ENCODE assay signal across 8 cellular contexts in genomic region chr11:36507824-36508489, GRCh38. TPM values are rescaled to one million over a fixed set of nuclear protein-coding genes. Genes with fewer than 3 reads are reported as not detected.
DNase-seq lines count a peak whose midpoint lies in the region; ATAC-seq and TF ChIP-seq lines count a peak whose summit lies in the region.

No MANE protein-coding gene starts in this region.

- H3K9me3 ChIP-seq in thoracic aorta: no peaks in the 10 kb centered on the region

- no peak for ATAC-seq in activated T-helper 17 cell treated with anti-CD3 and anti-CD28 coated beads, Interleukin-2, amount 50 U/mL, for 72 hours (replicated peaks)
- ATAC-seq in thoracic aorta (ENCODE audit: insufficient number of reproducible peaks, low FRiP score, low read depth): no peak

- H3K4me1 Mint-ChIP-seq in activated naive CD4-positive, alpha-beta T cell treated with anti-CD3 and anti-CD28 coated beads for 36 hours (ENCODE audit: low read depth): peaks cover 32% of the 10 kb centered on the region
- H3K4me1 Mint-ChIP-seq in activated T-helper 17 cell treated with anti-CD3 and anti-CD28 coated beads, Interleukin-2, amount 50 U/mL, for 72 hours: peaks cover 24% of the 10 kb centered on the region
- H3K4me1 Mint-ChIP-seq in immature natural killer cell: peaks cover 40 to 59% of the 10 kb centered on the region in 2 donors

- CTCF ChIA-PET in activated naive CD4-positive, alpha-beta T cell treated with anti-CD3 and anti-CD28 coated beads for 36 hours (lab: Charles Lee): interaction anchor here (0.6 to 3.2 kb wide), 4 partner anchors 7 to 239 kb away, joined by 3 to 17 read pairs (median 6); no protein-coding TSS in a partner anchor
- CTCF ChIA-PET in RWPE1 (lab: Yijun Ruan, JAX): interaction anchor here (0.7 kb wide), 1 partner anchor 139 kb away, joined by 3 read pairs; no protein-coding TSS in a partner anchor

- H3K36me3 Mint-ChIP-seq in activated naive CD4-positive, alpha-beta T cell treated with anti-CD3 and anti-CD28 coated beads for 36 hours (ENCODE audit: low read depth): peaks cover 2% of the 10 kb centered on the region
- H3K36me3 Mint-ChIP-seq in activated T-helper 17 cell treated with anti-CD3 and anti-CD28 coated beads, Interleukin-2, amount 50 U/mL, for 72 hours (ENCODE audit: low read depth): peaks cover 20% of the 10 kb centered on the region
- no peaks in the 10 kb centered on the region for H3K36me3 Mint-ChIP-seq in immature natural killer cell

- H3K4me3 Mint-ChIP-seq in activated naive CD4-positive, alpha-beta T cell treated with anti-CD3 and anti-CD28 coated beads for 36 hours: peak overlapping the region; percentile 97
- peak overlapping the region; percentile 93 for H3K4me3 Mint-ChIP-seq in activated T-helper 17 cell treated with anti-CD3 and anti-CD28 coated beads, Interleukin-2, amount 50 U/mL, for 72 hours
- peak overlapping the region; percentile 97 to 98 (median 97) for H3K4me3 Mint-ChIP-seq in immature natural killer cell

- no peaks in the 10 kb centered on the region for H3K27me3 Mint-ChIP-seq in activated naive CD4-positive, alpha-beta T cell treated with anti-CD3 and anti-CD28 coated beads for 36 hours (ENCODE audit: low read depth)
- H3K27me3 Mint-ChIP-seq in activated T-helper 17 cell treated with anti-CD3 and anti-CD28 coated beads, Interleukin-2, amount 50 U/mL, for 72 hours: no peaks in the 10 kb centered on the region
- peaks cover 3 to 10% (median 7%) of the 10 kb centered on the region in 3 donors for H3K27me3 Mint-ChIP-seq in immature natural killer cell (ENCODE audit: low read depth in 3 of 3)

- H3K9me3 Mint-ChIP-seq in activated naive CD4-positive, alpha-beta T cell treated with anti-CD3 and anti-CD28 coated beads for 36 hours: no peaks in the 10 kb centered on the region
- H3K9me3 Mint-ChIP-seq in activated T-helper 17 cell treated with anti-CD3 and anti-CD28 coated beads, Interleukin-2, amount 50 U/mL, for 72 hours: no peaks in the 10 kb centered on the region
- no peaks in the 10 kb centered on the region for H3K9me3 Mint-ChIP-seq in immature natural killer cell

- peak overlapping the region; percentile 2 for H3K27ac Mint-ChIP-seq in activated naive CD4-positive, alpha-beta T cell treated with anti-CD3 and anti-CD28 coated beads for 36 hours
- H3K27ac Mint-ChIP-seq in activated T-helper 17 cell treated with anti-CD3 and anti-CD28 coated beads, Interleukin-2, amount 50 U/mL, for 72 hours: peak overlapping the region; percentile 96
- H3K27ac Mint-ChIP-seq in immature natural killer cell: peak overlapping the region; percentile 31 to 97 (median 92)

- TF ChIP-seq CTCF in thoracic aorta (IDR thresholded peaks at IDR 0.05) (no peak), RWPE1 (conservative IDR thresholded peaks at IDR 0.05; ENCODE audit: low read depth) (no peak)

- peak overlapping the region; percentile 80 for H3K4me3 ChIP-seq in thoracic aorta

- intact Hi-C loops in activated naive CD4-positive, alpha-beta T cell treated with anti-CD3 and anti-CD28 coated beads for 36 hours (cut with micrococcal nuclease): loop anchor here (10.0 kb wide), 1 partner anchor 563 kb away; the partner anchor contains the start of gene LDLRAD3

- no peaks in the 10 kb centered on the region for H3K27me3 ChIP-seq in thoracic aorta (replicated peaks; ENCODE audit: insufficient read depth)

- H3K36me3 ChIP-seq in thoracic aorta: no peaks in the 10 kb centered on the region

- peaks cover 10 to 22% of the 10 kb centered on the region in 2 donors for H3K4me1 ChIP-seq in thoracic aorta (ENCODE audit: control insufficient read depth in 1 of 2, low read depth in 2 of 2)

- POLR2A ChIA-PET in RWPE1 (lab: Yijun Ruan, JAX; ENCODE audit: low non-redundant PET): no interaction called here

- H3K27ac ChIP-seq in thoracic aorta: peak overlapping the region in 1 of 2 donors; percentile 84
- no peak overlapping the region for H3K27ac ChIP-seq in RWPE1

- no peak for DNase-seq in activated naive CD4-positive, alpha-beta T cell treated with anti-CD3 and anti-CD28 coated beads for 36 hours
- no peak for DNase-seq in activated naive CD4-positive, alpha-beta T cell (lab: John Stamatoyannopoulos, UW)
- DNase-seq in immature natural killer cell (no peak), thoracic aorta (ENCODE audit: low spot score) (no peak), SIG-M5 (lab: John Stamatoyannopoulos, UW) (no peak), RWPE1 (ENCODE audit: low spot score) (no peak), SHP77 (lab: John Stamatoyannopoulos, UW) (no peak)

RNA-seq across cellular contexts. Expression of gene TRAF6, which starts 2.1 kb away (rescaled TPM):
- total RNA-seq in activated naive CD4-positive, alpha-beta T cell treated with anti-CD3 and anti-CD28 coated beads for 36 hours: 1 to 10 TPM; 8.3 to 8.7 TPM
- total RNA-seq in activated T-helper 17 cell treated with anti-CD3 and anti-CD28 coated beads, Interleukin-2, amount 50 U/mL, for 72 hours: 10 to 100 TPM in 1 of 2 donors, 1 to 10 TPM in 1; 8.7 to 10.7 TPM
- polyA plus RNA-seq in immature natural killer cell: 10 to 100 TPM; 11.3 to 20.0 (median 13.1) TPM
- total RNA-seq in thoracic aorta: 10 to 100 TPM; 18.0 to 18.3 TPM

RNA-seq across cellular contexts. Expression of gene RAG1, which starts 59.9 kb away (rescaled TPM):
- under 1 TPM; 0.14 to 0.30 TPM for total RNA-seq in activated naive CD4-positive, alpha-beta T cell treated with anti-CD3 and anti-CD28 coated beads for 36 hours
- under 1 TPM; 0.13 to 0.29 TPM for total RNA-seq in activated T-helper 17 cell treated with anti-CD3 and anti-CD28 coated beads, Interleukin-2, amount 50 U/mL, for 72 hours
- polyA plus RNA-seq in immature natural killer cell: under 1 TPM; 0.39 to 0.85 (median 0.52) TPM
- under 1 TPM; 0.28 to 0.54 TPM for total RNA-seq in thoracic aorta

Comparison
In these comparisons a context has a peak if more than half of its experiments do, and no peak if none do; other contexts are left out.
1. H3K27ac Mint-ChIP-seq: peak in every context shown above with its lines; median percentile 96 in activated T-helper 17 cell treated with anti-CD3 and anti-CD28 coated beads, Interleukin-2, amount 50 U/mL, for 72 hours; 92 in immature natural killer cell; 2 in activated naive CD4-positive, alpha-beta T cell treated with anti-CD3 and anti-CD28 coated beads for 36 hours.